ENCODE assay signal across 11 cellular contexts in genomic region chr3:164486150-164486549, GRCh38.
"Had no signal": no experiment of that assay in that cellular context is flagged by ENCODE, and none has a peak within 500 bp of the region (broad histone marks: within the 10 kb centered on the region; RNA-seq: fewer than 3 reads in every experiment).

No MANE protein-coding gene starts in this region.

- H3K4me3 Mint-ChIP-seq: brain, immature natural killer cell, T-helper 17 cell had no signal

- H3K9me3 Mint-ChIP-seq: brain had no signal

- H3K27me3 Mint-ChIP-seq: T-helper 17 cell had no signal

- H3K4me1 Mint-ChIP-seq: brain, immature natural killer cell, T-helper 17 cell had no signal

- H3K27ac Mint-ChIP-seq: brain, immature natural killer cell, T-helper 17 cell had no signal

- H3K36me3 Mint-ChIP-seq: brain had no signal

- DNase-seq: activated CD4-positive, alpha-beta T cell treated with anti-CD3 and anti-CD28 coated beads, Interleukin-2, amount 50 U/mL, for 1 hour; activated CD4-positive, CD25-positive, alpha-beta regulatory T cell; activated naive CD4-positive, alpha-beta T cell treated with anti-CD3 and anti-CD28 coated beads, Interleukin-2, amount 50 U/mL, for 16 hours; amniotic stem cell; immature natural killer cell; left colon; T-helper 17 cell; tibial artery; uterus had no signal

- ATAC-seq: left colon, T-helper 17 cell had no signal

- H3K4me3 ChIP-seq: smooth muscle cell, tibial artery, uterus had no signal
